Comparison of ENCODE assay signal across 1 cellular context in genomic region chr5:93249651-93250289, GRCh38.
TF ChIP-seq lines count a peak whose summit lies in the region.

No MANE protein-coding gene starts in this region.

TF ChIP-seq in HEK293, 187 proteins besides CTCF, POLR2A, EP300 and RAD21 (continued from another document):
- TF ChIP-seq PRDM10 (tag by site-specific recombination; IDR thresholded peaks at IDR 0.05) (peak; percentile 18; the same call in 1 of the 2 replicates), ZNF19 (tag by site-specific recombination; IDR thresholded peaks at IDR 0.05; ENCODE audit: low read depth) (no peak), ZBTB17 (tag by site-specific recombination; IDR thresholded peaks at IDR 0.05) (0 out of 2 replicates have a peak, but pooled peaks have one; percentile 35), ZNF658 (tag by site-specific recombination; IDR thresholded peaks at IDR 0.05) (no peak), ZNF624 (tag by site-specific recombination; IDR thresholded peaks at IDR 0.05) (no peak), KLF17 (tag by site-specific recombination; IDR thresholded peaks at IDR 0.05) (no peak), TRIM28 (IDR thresholded peaks at IDR 0.05; ENCODE audit: borderline replicate concordance, low read length) (0 out of 2 replicates have a peak, but pooled peaks have one; percentile 38), ZNF600 (tag by site-specific recombination; IDR thresholded peaks at IDR 0.05) (peak; percentile 74; the same call in 1 of the 2 replicates), ZNF776 (tag by site-specific recombination; IDR thresholded peaks at IDR 0.05; ENCODE audit: borderline replicate concordance) (no peak), ZNF561 (tag by site-specific recombination; IDR thresholded peaks at IDR 0.05; ENCODE audit: borderline replicate concordance) (no peak), ZNF362 (tag by site-specific recombination; IDR thresholded peaks at IDR 0.05) (no peak), SCRT2 (tag by site-specific recombination; IDR thresholded peaks at IDR 0.05) (no peak), ZXDB (tag by site-specific recombination; IDR thresholded peaks at IDR 0.05) (0 out of 2 replicates have a peak, but pooled peaks have one; percentile 29), PBX3 (CRISPR knock-in tag; IDR thresholded peaks at IDR 0.05) (no peak), REPIN1 (tag by site-specific recombination; IDR thresholded peaks at IDR 0.05; ENCODE audit: low read depth) (no peak), HIC1 (tag by site-specific recombination; IDR thresholded peaks at IDR 0.05) (no peak)
